8 cellular contexts compared by ENCODE assay signal in genomic region chr11:2378527-2379210, GRCh38. TPM values are rescaled to one million over a fixed set of nuclear protein-coding genes. Genes with fewer than 3 reads are reported as not detected.
DNase-seq lines count a peak whose midpoint lies in the region; ATAC-seq and TF ChIP-seq lines count a peak whose summit lies in the region.

No MANE protein-coding gene starts in this region.

- peaks cover 11% of the 10 kb centered on the region for H3K9me3 ChIP-seq in trophoblast cell (ENCODE audit: insufficient read depth, low read depth, low read length)

- no peak overlapping the region for H2AFZ ChIP-seq in trophoblast cell (ENCODE audit: insufficient read depth, low read length, poor library complexity)

- peak overlapping the region; percentile 74 for H3K9ac ChIP-seq in trophoblast cell (ENCODE audit: low read length)

- H3K23ac ChIP-seq in trophoblast cell (ENCODE audit: low read length): no peak overlapping the region

- no peak for TF ChIP-seq CTCF in fibroblast of the aortic adventitia (IDR thresholded peaks at IDR 0.05; ENCODE audit: insufficient read depth, low read length)

- peak overlapping the region; percentile 77 to 85 (median 81) for H3K4me3 Mint-ChIP-seq in T-cell

- no peak overlapping the region for H3K18ac ChIP-seq in trophoblast cell (ENCODE audit: low read length)

- ATAC-seq in T-cell (replicated peaks in 1 of 4) (no peak), GM21529 (IDR thresholded peaks at IDR 0.05; ENCODE audit: unreplicated experiment) (no peak)

- peak overlapping the region; percentile 92 for H3K4ac ChIP-seq in trophoblast cell (ENCODE audit: low read depth, low read length)

- peaks cover 18 to 53% (median 41%) of the 10 kb centered on the region in 3 donors for H3K4me1 Mint-ChIP-seq in T-cell

- H3K36me3 Mint-ChIP-seq in T-cell: peaks cover 2% of the 10 kb centered on the region

- no peak overlapping the region for H4K91ac ChIP-seq in trophoblast cell (ENCODE audit: low read depth, low read length)

- H3K4me3 ChIP-seq in fibroblast of the aortic adventitia (ENCODE audit: low read depth, low read length) (peak overlapping the region; percentile 86), trophoblast cell (ENCODE audit: low read depth, low read length) (peak overlapping the region; percentile 93)

- CTCF ChIA-PET in T-cell (lab: Charles Lee): interaction anchor here in 1 of 2 donors (1.4 to 2.3 kb wide), 2 partner anchors 9 to 22 kb away, joined by 4 to 6 read pairs; partner anchors contain the start of gene TSSC4

- peak overlapping the region; percentile 19 for H3K27ac ChIP-seq in trophoblast cell (ENCODE audit: low read depth, low read length)

- H2AK5ac ChIP-seq in trophoblast cell (ENCODE audit: low read length): no peak overlapping the region

- DNase-seq in GM04504 (ENCODE audit: low read depth) (peak; percentile 74), T-cell (no peak), fibroblast of the aortic adventitia (ENCODE audit: low read depth) (peak; percentile 63), trophoblast cell (no peak), amniotic stem cell (lab: John Stamatoyannopoulos, UW) (no peak), glomerular visceral epithelial cell (ENCODE audit: extremely low spot score) (no peak), GOT3 (lab: John Stamatoyannopoulos, UW) (no peak)

- peak overlapping the region; percentile 78 for H3K4me2 ChIP-seq in trophoblast cell (ENCODE audit: low read length)

- no peak overlapping the region for H2BK12ac ChIP-seq in trophoblast cell (ENCODE audit: low read length)

- peak overlapping the region; percentile 86 for H4K8ac ChIP-seq in trophoblast cell (ENCODE audit: low read depth, low read length)

- H3K79me1 ChIP-seq in trophoblast cell (ENCODE audit: low read length): peaks cover 7% of the 10 kb centered on the region

- WGBS in trophoblast cell (ENCODE audit: extremely low coverage, insufficient coverage, insufficient read length): no CpG with 5 or more reads among the region's 23 CpGs

- H3K14ac ChIP-seq in trophoblast cell (ENCODE audit: low read length): peak overlapping the region; percentile 71

- H3K9me3 Mint-ChIP-seq in T-cell: no peaks in the 10 kb centered on the region

- peaks cover 6 to 7% of the 10 kb centered on the region in 2 experiments for H3K36me3 ChIP-seq in trophoblast cell (ENCODE audit: control insufficient read depth in 1 of 2, insufficient read depth in 2 of 2, low read length in 2 of 2)

- H3K4me1 ChIP-seq in trophoblast cell (ENCODE audit: control insufficient read depth in 1 of 2, insufficient read depth in 2 of 2, low read length in 2 of 2): peaks cover 9 to 25% of the 10 kb centered on the region in 2 experiments

- H3K27me3 Mint-ChIP-seq in T-cell: no peaks in the 10 kb centered on the region

- POLR2A ChIA-PET in T-cell (lab: Charles Lee): interaction anchor here (0.6 to 1.5 kb wide), 4 partner anchors 8 to 911 kb away, joined by 3 to 5 read pairs (median 3); no protein-coding TSS in a partner anchor

- H4K12ac ChIP-seq in trophoblast cell (ENCODE audit: low read depth, low read length): peak overlapping the region; percentile 60

- no peaks in the 10 kb centered on the region for H3K27me3 ChIP-seq in trophoblast cell (ENCODE audit: insufficient read depth, low read length)

- H2BK5ac ChIP-seq in trophoblast cell (ENCODE audit: low read depth, low read length, poor library complexity): no peak overlapping the region

- peak overlapping the region; percentile 79 to 81 for H3K27ac Mint-ChIP-seq in T-cell

- peaks cover 15% of the 10 kb centered on the region for H3K79me2 ChIP-seq in trophoblast cell (ENCODE audit: control insufficient read depth, insufficient read depth, low read length, poor library complexity)

- H2BK120ac ChIP-seq in trophoblast cell (ENCODE audit: insufficient read depth, low read length, poor library complexity): no peak overlapping the region

RNA-seq across cellular contexts. Expression of gene CD81, which starts 1.6 kb away (rescaled TPM):
- total RNA-seq in T-cell: 100 to 1,000 TPM; 124 to 213 (median 146) TPM
- 282 and 327 TPM in 2 replicates for total RNA-seq in fibroblast of the aortic adventitia (ENCODE audit: low replicate concordance)
- polyA plus RNA-seq in trophoblast cell (2013): 242 and 246 TPM in 2 replicates

RNA-seq across cellular contexts. Expression of gene TSSC4, which starts 21.9 kb away (rescaled TPM):
- 10 to 100 TPM; 46.2 to 73.7 (median 64.8) TPM for total RNA-seq in T-cell
- total RNA-seq in fibroblast of the aortic adventitia (ENCODE audit: low replicate concordance): 19.6 and 31.5 TPM in 2 replicates
- polyA plus RNA-seq in trophoblast cell (2013): 87.7 and 88.6 TPM in 2 replicates

Comparison
In these comparisons a context has a peak if more than half of its experiments do, and no peak if none do; other contexts are left out.
1. DNase-seq: peak in GM04504 (single experiment) and fibroblast of the aortic adventitia (single experiment); none in T-cell (0 of 34), trophoblast cell (0 of 2), amniotic stem cell (single experiment), glomerular visceral epithelial cell (single experiment) and GOT3 (single experiment).